ENCODE assay signal across 35 cellular contexts in the genomic region with DNA sequence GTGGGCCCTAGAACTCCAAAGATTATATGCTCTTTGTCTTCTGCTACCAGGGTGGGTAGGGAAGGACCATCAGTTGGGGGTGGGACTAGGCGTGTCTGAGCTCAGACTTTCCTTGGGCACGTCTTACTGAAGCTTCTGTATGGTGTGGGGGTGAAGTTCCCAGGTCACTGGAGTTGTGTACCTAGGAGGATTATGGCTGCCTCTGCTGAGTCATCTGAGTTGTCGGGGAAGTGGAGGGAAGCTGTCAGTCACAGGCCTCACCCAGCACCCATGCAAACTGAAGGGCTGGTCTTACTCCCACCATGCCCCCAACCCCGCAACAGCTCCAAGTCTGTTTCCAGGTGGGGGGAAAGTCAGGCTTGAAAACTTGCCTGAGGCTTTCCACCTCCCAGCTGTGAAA.
DNase-seq lines count a peak whose midpoint lies in the region; ATAC-seq, FAIRE-seq and TF ChIP-seq lines count a peak whose summit lies in the region.
"Had no signal": no experiment of that assay in that cellular context is flagged by ENCODE, and none has a peak within 500 bp of the region (broad histone marks: within the 10 kb centered on the region; RNA-seq: fewer than 3 reads in every experiment).

No MANE protein-coding gene starts in this region.

- no peaks in the 10 kb centered on the region for H4K20me1 ChIP-seq in K562 (replicated peaks; ENCODE audit: control insufficient read depth, insufficient read depth, low read length)
- no peaks in the 10 kb centered on the region for H4K20me1 ChIP-seq in osteoblast (ENCODE audit: insufficient read depth, low read length)
- H4K20me1 ChIP-seq: BLaER1; BLaER1 treated with 17β-estradiol and CSF1 and Interleukin-3, amounts not matched to agents 10 nM and 100 nM had no signal

- WGBS in K562 (ENCODE audit: insufficient coverage, low coverage, missing lambda C conversion rate), result 14% methylated on average over 4 of the region's 4 CpGs

- in situ Hi-C loops in K562 (cut with MboI), result no loop called here

- no peak for TF ChIP-seq EP300 in K562 (IDR thresholded peaks at IDR 0.05; ENCODE audit: low read length)

- H3K36me3 ChIP-seq in K562 (ENCODE audit: control insufficient read depth, insufficient read depth, low read length) (no peaks in the 10 kb centered on the region), bronchial epithelial cell (ENCODE audit: control insufficient read depth, insufficient read depth, low read length) (no peaks in the 10 kb centered on the region), osteoblast (ENCODE audit: insufficient read depth, low read length) (no peaks in the 10 kb centered on the region)
- H3K36me3 ChIP-seq: BE2C; BLaER1; BLaER1 treated with 17β-estradiol and CSF1 and Interleukin-3, amounts not matched to agents 10 nM and 100 nM had no signal

- H3K4me2 ChIP-seq in K562 (ENCODE audit: insufficient read depth, low read length) (no peak overlapping the region), osteoblast (ENCODE audit: insufficient read depth, low read length) (no peak overlapping the region)
- H3K4me2 ChIP-seq: A549; BLaER1; BLaER1 treated with 17β-estradiol and CSF1 and Interleukin-3, amounts not matched to agents 10 nM and 100 nM had no signal

- no peak for TF ChIP-seq POLR2A in K562 (conservative IDR thresholded peaks at IDR 0.05)

- peak; percentile 74 for FAIRE-seq in K562 (lab: Jason Lieb, UNC)
- no peak for FAIRE-seq in bronchial epithelial cell (lab: Jason Lieb, UNC)
- FAIRE-seq: A204.1, A549, D721Med had no signal

- H3K9ac ChIP-seq in K562 (ENCODE audit: insufficient read depth in 1 of 2, low read depth in 2 of 2, low read length in 2 of 2), result peak overlapping the region in 1 of 2 experiments; percentile 26; a peak in 1 of 4 replicates
- H3K9ac ChIP-seq: BLaER1; BLaER1 treated with 17β-estradiol and CSF1 and Interleukin-3, amounts not matched to agents 10 nM and 100 nM had no signal

- no peaks in the 10 kb centered on the region for H3K27me3 ChIP-seq in K562 (ENCODE audit: control insufficient read depth in 2 of 2, insufficient read depth in 2 of 2, low read length in 2 of 2)
- no peaks in the 10 kb centered on the region for H3K27me3 ChIP-seq in bronchial epithelial cell (ENCODE audit: control insufficient read depth, insufficient read depth, low read length)
- no peaks in the 10 kb centered on the region for H3K27me3 ChIP-seq in osteoblast (ENCODE audit: insufficient read depth, low read length)
- H3K27me3 ChIP-seq: BE2C; BLaER1; BLaER1 treated with 17β-estradiol and CSF1 and Interleukin-3, amounts not matched to agents 10 nM and 100 nM had no signal

- ATAC-seq in K562 (peak; percentile 57), GM18870 (IDR thresholded peaks at IDR 0.05; ENCODE audit: unreplicated experiment) (no peak), GM21737 (IDR thresholded peaks at IDR 0.05; ENCODE audit: unreplicated experiment) (no peak), HG03196 (IDR thresholded peaks at IDR 0.05; ENCODE audit: unreplicated experiment) (no peak)
- ATAC-seq: A549; CD8-positive, alpha-beta T cell had no signal

- no peaks in the 10 kb centered on the region for H3K9me3 ChIP-seq in K562 (replicated peaks; ENCODE audit: control insufficient read depth, insufficient read depth, low read depth, low read length)
- H3K9me3 ChIP-seq in osteoblast (ENCODE audit: low read depth, low read length), result no peaks in the 10 kb centered on the region
- H3K9me3 ChIP-seq: A549, BE2C, Caco-2 had no signal

- no peak for TF ChIP-seq RAD21 in K562 (CRISPR knock-in tag; conservative IDR thresholded peaks at IDR 0.05 in 1 of 2, IDR thresholded peaks at IDR 0.05 in 1 of 2)

- POLR2A ChIA-PET in K562 (lab: Yijun Ruan, JAX), result interaction anchor here (0.6 to 1.1 kb wide), 3 partner anchors 12 to 321 kb away, joined by 3 to 4 read pairs (median 3); no protein-coding TSS in a partner anchor

- H3K27ac ChIP-seq in K562 (ENCODE audit: extremely low read depth, low read depth, low read length), result peak overlapping the region; percentile 5; the same call in 2 of the 3 replicates
- no peak overlapping the region for H3K27ac ChIP-seq in osteoblast (ENCODE audit: low read depth, low read length)
- H3K27ac ChIP-seq: 22Rv1; A549; BLaER1; BLaER1 treated with 17β-estradiol and CSF1 and Interleukin-3, amounts not matched to agents 10 nM and 100 nM; C4-2B had no signal

- H2AFZ ChIP-seq in K562 (ENCODE audit: low read depth, low read length) (peak overlapping the region; percentile 92), osteoblast (ENCODE audit: low read length) (no peak overlapping the region)

- CTCF ChIA-PET in K562 (lab: Yijun Ruan, JAX; ENCODE audit: low intra/inter-chr PET ratio), result no interaction called here

- no peak overlapping the region for H3K4me3 ChIP-seq in K562
- H3K4me3 ChIP-seq in bronchial epithelial cell (ENCODE audit: low read depth, low read length), result no peak overlapping the region
- no peak overlapping the region for H3K4me3 ChIP-seq in epithelial cell of esophagus (ENCODE audit: low read length)
- H3K4me3 ChIP-seq in osteoblast (ENCODE audit: insufficient read depth, low read length), result no peak overlapping the region
- H3K4me3 ChIP-seq: A549; BLaER1; BLaER1 treated with 17β-estradiol and CSF1 and Interleukin-3, amounts not matched to agents 10 nM and 100 nM had no signal

- H3K79me2 ChIP-seq in K562 (ENCODE audit: control insufficient read depth, insufficient read depth, low read length) (no peaks in the 10 kb centered on the region), osteoblast (ENCODE audit: insufficient read depth, low read length) (no peaks in the 10 kb centered on the region)

- TF ChIP-seq CTCF in K562 (IDR thresholded peaks at IDR 0.05 in 2 of 3, conservative IDR thresholded peaks at IDR 0.05 in 1 of 3; ENCODE audit: insufficient read depth in 2 of 3, low read depth in 1 of 3, low read length in 3 of 3) (no peak), bronchial epithelial cell (IDR thresholded peaks at IDR 0.05; ENCODE audit: insufficient read depth, low read length, severe bottlenecking) (no peak), epithelial cell of esophagus (IDR thresholded peaks at IDR 0.05; ENCODE audit: insufficient read depth, low read depth, low read length, missing control alignments) (no peak), osteoblast (IDR thresholded peaks at IDR 0.05; ENCODE audit: extremely low read depth, low read depth, low read length) (no peak)

- DNase-seq in K562 (ENCODE audit: extremely low read depth in 1 of 4, low spot score in 3 of 4) (peak; percentile 16 to 60 (median 26)), bronchial epithelial cell (ENCODE audit: low read depth) (peak; percentile 33), epithelial cell of esophagus (ENCODE audit: low read depth) (peak; percentile 21), osteoblast (ENCODE audit: insufficient read length, low spot score, missing footprints) (peak; percentile 6), T1000 (lab: John Stamatoyannopoulos, UW) (no peak)
- DNase-seq: 8988T; ACHN; AML-193; BE2C; C1 segment of cervical spinal cord; Caco-2; Calu3; CD4-positive, alpha-beta memory T cell; CD4-positive, alpha-beta T cell; CD4-positive, CD25-positive, alpha-beta regulatory T cell; CD8-positive, alpha-beta memory T cell; CD8-positive, alpha-beta T cell; COR-L47; DMS 273 treated with DMSO at 0.1 percent for 48 hours; DMS153; DMS53; DMS79; DMS79 treated with DMSO at 0.1 percent for 48 hours; DND-41; EL had no signal

- intact Hi-C loops in K562 (cut with micrococcal nuclease), result no loop called here

- BruUV-seq in K562 (replicated peaks; lab: Mats Ljungman, UMichigan), result no TSS peak

- peaks cover 15 to 21% of the 10 kb centered on the region in 2 experiments; a peak in 3 of 5 replicates for H3K4me1 ChIP-seq in K562 (replicated peaks in 1 of 2; ENCODE audit: control insufficient read depth in 2 of 2, insufficient read depth in 2 of 2, low read length in 2 of 2)
- no peaks in the 10 kb centered on the region for H3K4me1 ChIP-seq in osteoblast (ENCODE audit: insufficient read depth, low read length)
- H3K4me1 ChIP-seq: A549; BE2C; BLaER1; BLaER1 treated with 17β-estradiol and CSF1 and Interleukin-3, amounts not matched to agents 10 nM and 100 nM; Caco-2 had no signal

- no peaks in the 10 kb centered on the region for H3K9me1 ChIP-seq in K562 (ENCODE audit: control insufficient read depth, insufficient read depth, low read length)

TF ChIP-seq in K562, 482 proteins besides CTCF, POLR2A, EP300 and RAD21 (continues in another document):
- no peak for TF ChIP-seq ZNF668 (CRISPR knock-in tag; IDR thresholded peaks at IDR 0.05)
- peak; percentile 62 for TF ChIP-seq MAFF (IDR thresholded peaks at IDR 0.05; ENCODE audit: low read length)
- peak; percentile 41; the same call in 1 of the 2 replicates for TF ChIP-seq MAFK (IDR thresholded peaks at IDR 0.05; ENCODE audit: low read length)
- TF ChIP-seq, protein P1, sequence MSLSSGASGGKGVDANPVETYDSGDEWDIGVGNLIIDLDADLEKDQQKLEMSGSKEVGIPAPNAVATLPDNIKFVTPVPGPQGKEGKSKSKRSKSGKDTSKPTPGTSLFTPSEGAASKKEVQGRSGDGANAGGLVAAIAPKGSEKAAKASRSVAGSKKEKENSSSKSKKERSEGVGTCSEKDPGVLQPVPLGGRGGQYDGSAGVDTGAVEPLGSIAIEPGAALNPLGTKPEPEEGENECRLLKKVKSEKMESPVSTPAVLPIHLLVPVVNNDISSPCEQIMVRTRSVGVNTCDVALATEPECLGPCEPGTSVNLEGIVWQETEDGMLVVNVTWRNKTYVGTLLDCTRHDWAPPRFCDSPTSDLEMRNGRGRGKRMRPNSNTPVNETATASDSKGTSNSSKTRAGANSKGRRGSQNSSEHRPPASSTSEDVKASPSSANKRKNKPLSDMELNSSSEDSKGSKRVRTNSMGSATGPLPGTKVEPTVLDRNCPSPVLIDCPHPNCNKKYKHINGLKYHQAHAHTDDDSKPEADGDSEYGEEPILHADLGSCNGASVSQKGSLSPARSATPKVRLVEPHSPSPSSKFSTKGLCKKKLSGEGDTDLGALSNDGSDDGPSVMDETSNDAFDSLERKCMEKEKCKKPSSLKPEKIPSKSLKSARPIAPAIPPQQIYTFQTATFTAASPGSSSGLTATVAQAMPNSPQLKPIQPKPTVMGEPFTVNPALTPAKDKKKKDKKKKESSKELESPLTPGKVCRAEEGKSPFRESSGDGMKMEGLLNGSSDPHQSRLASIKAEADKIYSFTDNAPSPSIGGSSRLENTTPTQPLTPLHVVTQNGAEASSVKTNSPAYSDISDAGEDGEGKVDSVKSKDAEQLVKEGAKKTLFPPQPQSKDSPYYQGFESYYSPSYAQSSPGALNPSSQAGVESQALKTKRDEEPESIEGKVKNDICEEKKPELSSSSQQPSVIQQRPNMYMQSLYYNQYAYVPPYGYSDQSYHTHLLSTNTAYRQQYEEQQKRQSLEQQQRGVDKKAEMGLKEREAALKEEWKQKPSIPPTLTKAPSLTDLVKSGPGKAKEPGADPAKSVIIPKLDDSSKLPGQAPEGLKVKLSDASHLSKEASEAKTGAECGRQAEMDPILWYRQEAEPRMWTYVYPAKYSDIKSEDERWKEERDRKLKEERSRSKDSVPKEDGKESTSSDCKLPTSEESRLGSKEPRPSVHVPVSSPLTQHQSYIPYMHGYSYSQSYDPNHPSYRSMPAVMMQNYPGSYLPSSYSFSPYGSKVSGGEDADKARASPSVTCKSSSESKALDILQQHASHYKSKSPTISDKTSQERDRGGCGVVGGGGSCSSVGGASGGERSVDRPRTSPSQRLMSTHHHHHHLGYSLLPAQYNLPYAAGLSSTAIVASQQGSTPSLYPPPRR (CRISPR knock-in tag; IDR thresholded peaks at IDR 0.05; ENCODE audit: borderline replicate concordance), result no peak
- TF ChIP-seq NFE2 (IDR thresholded peaks at IDR 0.05; ENCODE audit: low read depth), result peak; percentile 88
